Comparison of ENCODE assay signal across 8 cellular contexts in genomic region chr12:24960222-24960855, GRCh38. TPM values are rescaled to one million over a fixed set of nuclear protein-coding genes. Genes with fewer than 3 reads are reported as not detected.
A peak's percentile ranks its signal among the peaks of the same experiment; 100 is the strongest.
DNase-seq lines count a peak whose midpoint lies in the region; ATAC-seq and TF ChIP-seq lines count a peak whose summit lies in the region.

No MANE protein-coding gene starts in this region.

- H3K4me3 Mint-ChIP-seq in nephron = no peak overlapping the region

- no peaks in the 10 kb centered on the region for H3K4me1 Mint-ChIP-seq in nephron

- POLR2A ChIA-PET in RWPE1 (lab: Yijun Ruan, JAX; ENCODE audit: low non-redundant PET) = no interaction called here

- no peak overlapping the region for H3K27ac ChIP-seq in RWPE1

- no peak overlapping the region for H3K27ac Mint-ChIP-seq in nephron

- TF ChIP-seq CTCF in RWPE1 (conservative IDR thresholded peaks at IDR 0.05; ENCODE audit: low read depth) = no peak
- peak in 2 of 3 experiments; percentile 35 to 56 for TF ChIP-seq CTCF in nephron (IDR thresholded peaks at IDR 0.05; ENCODE audit: unreplicated experiment in 3 of 3)

- H3K27me3 Mint-ChIP-seq in nephron (ENCODE audit: low read depth) = no peaks in the 10 kb centered on the region

- ATAC-seq in GM19035 (IDR thresholded peaks at IDR 0.05; ENCODE audit: unreplicated experiment) (peak; percentile 88), HG03378 (IDR thresholded peaks at IDR 0.05; ENCODE audit: unreplicated experiment) (peak; percentile 83), HG03135 (IDR thresholded peaks at IDR 0.05; ENCODE audit: unreplicated experiment) (no peak)

- no peaks in the 10 kb centered on the region for H3K36me3 Mint-ChIP-seq in nephron (ENCODE audit: low read depth)

- CTCF ChIA-PET in RWPE1 (lab: Yijun Ruan, JAX) = interaction anchor here (0.6 kb wide), 2 partner anchors 12 to 20 kb away, joined by 3 read pairs; no protein-coding TSS in a partner anchor

- peaks cover 12% of the 10 kb centered on the region for H3K9me3 Mint-ChIP-seq in nephron

- peak; percentile 61 for DNase-seq in D341Med (ENCODE audit: low spot score)
- peak; percentile 19 for DNase-seq in RWPE1 (ENCODE audit: low spot score)
- DNase-seq in dermis blood vessel endothelial cell = peak; percentile 81
- DNase-seq in effector CD4-positive, alpha-beta T cell = no peak

RNA-seq across cellular contexts. Expression of gene BCAT1, which starts 11.4 kb away (rescaled TPM):
- total RNA-seq in dermis blood vessel endothelial cell = 103 and 166 TPM in 2 replicates
